21 cellular contexts compared by ENCODE assay signal in the genomic region with DNA sequence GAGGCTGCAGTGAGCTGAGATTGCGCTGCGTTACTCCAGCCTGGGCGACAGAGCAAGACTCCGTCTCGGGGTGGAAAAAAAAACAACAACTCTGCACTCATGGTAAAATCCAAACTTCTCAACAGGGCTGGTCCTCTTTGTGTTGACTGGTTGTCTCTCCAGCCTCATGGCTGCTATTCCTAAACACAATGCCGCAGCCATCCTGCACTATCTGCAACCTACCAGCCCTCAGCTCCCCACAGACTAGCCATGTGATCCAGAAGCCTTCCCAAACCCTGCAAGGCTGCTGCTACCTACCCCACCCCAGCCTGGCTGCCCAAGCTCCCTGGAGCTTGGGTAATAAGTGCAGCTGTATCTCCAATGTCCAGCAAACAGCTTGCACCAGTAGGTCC. TPM values are rescaled to one million over a fixed set of nuclear protein-coding genes. Genes with fewer than 3 reads are reported as not detected.
DNase-seq lines count a peak whose midpoint lies in the region; ATAC-seq and TF ChIP-seq lines count a peak whose summit lies in the region.
"Had no signal": no experiment of that assay in that cellular context is flagged by ENCODE, and none has a peak within 500 bp of the region (broad histone marks: within the 10 kb centered on the region; RNA-seq: fewer than 3 reads in every experiment).

No MANE protein-coding gene starts in this region.

- DNase-seq in heart left ventricle (no peak), cardiac septum (ENCODE audit: low spot score) (no peak), esophagus muscularis mucosa (ENCODE audit: extremely low spot score) (no peak), osteocyte (ENCODE audit: extremely low spot score, unreplicated experiment) (no peak), NCI-H1436 (lab: John Stamatoyannopoulos, UW) (no peak), natural killer cell (no peak), NCI-H345 (lab: John Stamatoyannopoulos, UW) (no peak)
- DNase-seq: ACHN; CD4-positive, alpha-beta memory T cell; cortex of kidney; hippocampal formation; left colon; naive B cell; NCI-H146; NCI-H2227 treated with DMSO at 0.1 percent for 48 hours had no signal

- no peak overlapping the region for H3K4me3 ChIP-seq in heart left ventricle
- H3K4me3 ChIP-seq in esophagus muscularis mucosa = no peak overlapping the region
- H3K4me3 ChIP-seq: GM23338, SK-N-MC had no signal

- peaks cover 2 to 81% (median 48%) of the 10 kb centered on the region in 12 donors for H3K4me1 ChIP-seq in heart left ventricle
- H3K4me1 ChIP-seq in esophagus muscularis mucosa = peaks cover 50 to 82% (median 77%) of the 10 kb centered on the region in 4 donors

- TF ChIP-seq CTCF in heart left ventricle (IDR thresholded peaks at IDR 0.05) (no peak), esophagus muscularis mucosa (IDR thresholded peaks at IDR 0.05) (no peak), osteocyte (IDR thresholded peaks at IDR 0.05) (no peak), natural killer cell (IDR thresholded peaks at IDR 0.05) (no peak)

- H3K36me3 Mint-ChIP-seq in osteocyte (ENCODE audit: unreplicated experiment) = peaks cover 31% of the 10 kb centered on the region
- H3K36me3 Mint-ChIP-seq in natural killer cell = no peaks in the 10 kb centered on the region

- 84 to 93% (median 90%) methylated on average over 6 of the region's 6 CpGs for WGBS in heart left ventricle, 4 donors
- WGBS in esophagus muscularis mucosa = 92% methylated on average over 6 of the region's 6 CpGs

- H3K27ac Mint-ChIP-seq in osteocyte (ENCODE audit: unreplicated experiment) (peak overlapping the region; percentile 31), natural killer cell (no peak overlapping the region)
- H3K27ac Mint-ChIP-seq: activated T-helper 2 cell treated with anti-CD3 and anti-CD28 coated beads, Interferon-gamma antibody, Interleukin-2, Interleukin-4, amounts not matched to agents 10 μg/mL and 5 μg/mL and 100 μg/mL, durations not matched to agents 14 hours and 24 hours and 36 hours; GM23338; naive B cell had no signal

- no peaks in the 10 kb centered on the region for H3K9me3 ChIP-seq in heart left ventricle
- no peaks in the 10 kb centered on the region for H3K9me3 ChIP-seq in esophagus muscularis mucosa

- ATAC-seq in heart left ventricle (no peak), GM18868 (IDR thresholded peaks at IDR 0.05; ENCODE audit: unreplicated experiment) (no peak), natural killer cell (no peak)
- ATAC-seq: GM23338, left colon had no signal

- TF ChIP-seq POLR2A in heart left ventricle (IDR thresholded peaks at IDR 0.05) = no peak
- TF ChIP-seq POLR2A in esophagus muscularis mucosa (IDR thresholded peaks at IDR 0.05; ENCODE audit: low read depth) = no peak

- H3K9me3 Mint-ChIP-seq in osteocyte (ENCODE audit: unreplicated experiment) = no peaks in the 10 kb centered on the region
- no peaks in the 10 kb centered on the region for H3K9me3 Mint-ChIP-seq in natural killer cell
- H3K9me3 Mint-ChIP-seq: activated T-helper 2 cell treated with anti-CD3 and anti-CD28 coated beads, Interferon-gamma antibody, Interleukin-2, Interleukin-4, amounts not matched to agents 10 μg/mL and 5 μg/mL and 100 μg/mL, durations not matched to agents 14 hours and 24 hours and 36 hours; CD4-positive, alpha-beta memory T cell; GM23338; naive B cell had no signal

- H3K4me3 Mint-ChIP-seq in osteocyte (ENCODE audit: unreplicated experiment) (no peak overlapping the region), natural killer cell (no peak overlapping the region)
- H3K4me3 Mint-ChIP-seq: CD4-positive, alpha-beta memory T cell; GM23338; naive B cell had no signal

- H3K27me3 ChIP-seq in heart left ventricle = no peaks in the 10 kb centered on the region
- H3K27me3 ChIP-seq in esophagus muscularis mucosa = no peaks in the 10 kb centered on the region

- intact Hi-C loops in heart left ventricle (cut with DNase I) (no loop called here), cardiac septum (cut with DNase I) (no loop called here), esophagus muscularis mucosa (cut with DNase I) (no loop called here), natural killer cell (cut with micrococcal nuclease) (no loop called here)

- H3K36me3 ChIP-seq in heart left ventricle = peaks cover 0 to 49% (median 34%) of the 10 kb centered on the region in 9 donors
- H3K36me3 ChIP-seq in esophagus muscularis mucosa = peaks cover 26 to 51% (median 42%) of the 10 kb centered on the region in 4 donors

- H3K27me3 Mint-ChIP-seq in osteocyte (ENCODE audit: unreplicated experiment) (no peaks in the 10 kb centered on the region), natural killer cell (ENCODE audit: low read depth in 2 of 2) (no peaks in the 10 kb centered on the region)
- H3K27me3 Mint-ChIP-seq: CD4-positive, alpha-beta memory T cell had no signal

- peaks cover 37% of the 10 kb centered on the region for H3K4me1 Mint-ChIP-seq in osteocyte (ENCODE audit: unreplicated experiment)
- H3K4me1 Mint-ChIP-seq in natural killer cell = peaks cover 11 to 24% of the 10 kb centered on the region in 2 donors

- H3K27ac ChIP-seq in heart left ventricle (peak overlapping the region in 11 of 12 donors; percentile 72 to 99 (median 85)), esophagus muscularis mucosa (replicated peaks in 1 of 4) (peak overlapping the region; percentile 100)
- H3K27ac ChIP-seq: SK-N-MC had no signal

- no peak for TF ChIP-seq EP300 in esophagus muscularis mucosa (IDR thresholded peaks at IDR 0.05)

RNA-seq across cellular contexts. Expression of a gene that starts 11.7 kb away (rescaled TPM):
- 100 to 1,000 TPM in 4 of 9 donors, 10 to 100 TPM in 5; 59.6 to 217 (median 79.4) TPM for total RNA-seq in heart left ventricle
- polyA plus RNA-seq in heart left ventricle = 100 to 1,000 TPM in 1 of 2 donors, 10 to 100 TPM in 1; 55.9 to 156 TPM
- 126 TPM for total RNA-seq in cardiac septum
- 100 to 1,000 TPM; 186 to 469 (median 245) TPM for total RNA-seq in esophagus muscularis mucosa
- 370 and 412 TPM in 2 replicates for total RNA-seq in osteocyte
- 100 to 1,000 TPM; 168 to 219 (median 186) TPM for total RNA-seq in natural killer cell

RNA-seq across cellular contexts. Expression of a gene that starts 15.8 kb away (rescaled TPM):
- under 1 TPM in 3 of 9 donors, not detected in 6; 0.06 to 0.51 (median 0.48) TPM for total RNA-seq in heart left ventricle
- under 1 TPM in 1 of 2 donors, not detected in 1; 0.04 TPM for polyA plus RNA-seq in heart left ventricle
- total RNA-seq in cardiac septum = not detected
- total RNA-seq in esophagus muscularis mucosa = under 1 TPM in 2 of 4 donors, not detected in 2; 0.17 to 0.23 TPM
- total RNA-seq in osteocyte = not detected in 2 replicates
- 1 to 10 TPM in 2 of 3 donors, not detected in 1; 1.0 to 1.2 TPM for total RNA-seq in natural killer cell

RNA-seq across cellular contexts. Expression of a gene that starts 30.4 kb away (rescaled TPM):
- total RNA-seq in heart left ventricle (under 1 TPM; 0.15 to 0.79 (median 0.42) TPM), cardiac septum (0.19 TPM), esophagus muscularis mucosa (1 to 10 TPM in 3 of 4 donors, under 1 TPM in 1; 0.42 to 2.0 (median 1.3) TPM), osteocyte (17.0 and 18.4 TPM in 2 replicates), natural killer cell (1 to 10 TPM; 2.3 to 2.8 (median 2.5) TPM)
- under 1 TPM; 0.19 to 0.25 TPM for polyA plus RNA-seq in heart left ventricle
- polyA plus RNA-seq: CD4-positive, alpha-beta memory T cell had no signal

RNA-seq across cellular contexts. Expression of a gene that starts 50.4 kb away (rescaled TPM):
- total RNA-seq in heart left ventricle (not detected), cardiac septum (not detected), esophagus muscularis mucosa (under 1 TPM in 1 of 4 donors, not detected in 3; 0.34 TPM), osteocyte (not detected in 2 replicates), natural killer cell (under 1 TPM in 1 of 3 donors, not detected in 2; 0.40 TPM)
- not detected for polyA plus RNA-seq in heart left ventricle
- total RNA-seq: activated T-helper 2 cell treated with anti-CD3 and anti-CD28 coated beads, Interferon-gamma antibody, Interleukin-2, Interleukin-4, amounts not matched to agents 10 μg/mL and 5 μg/mL and 100 μg/mL, durations not matched to agents 14 hours and 24 hours and 36 hours; left colon; renal cortical epithelial cell had no signal
- polyA plus RNA-seq: esophagus had no signal
